In the genomic region with DNA sequence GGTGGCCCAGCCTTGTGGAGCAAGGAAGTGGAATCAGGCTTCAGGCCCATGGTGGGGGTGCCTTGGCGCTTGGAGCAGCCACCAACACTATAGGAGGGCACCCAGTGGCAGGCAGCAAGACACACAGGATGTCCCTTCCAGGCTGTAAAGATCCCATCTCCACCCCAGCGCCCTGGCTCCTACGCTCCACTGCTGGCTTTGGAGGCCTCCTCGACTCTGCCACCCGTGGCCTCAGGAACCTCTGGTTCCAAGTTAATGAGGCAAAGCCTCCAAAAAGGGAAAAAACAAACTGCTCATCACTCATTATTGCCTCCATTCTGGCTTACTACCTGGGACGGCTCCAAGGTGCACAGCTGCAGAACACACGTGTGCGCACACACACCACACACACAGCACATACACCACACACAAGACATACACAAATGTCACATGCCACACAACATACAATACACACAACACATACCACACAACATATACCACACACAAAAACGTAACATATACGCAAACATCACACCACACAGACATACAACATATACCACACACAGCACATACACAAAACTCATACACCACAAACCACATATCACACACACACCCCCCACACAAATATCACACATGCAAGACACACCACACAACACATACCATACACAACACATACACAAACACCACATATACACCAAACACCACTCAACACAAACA, we compare ENCODE assay signal across 11 cellular contexts. TPM values are rescaled to one million over a fixed set of nuclear protein-coding genes. Genes with fewer than 3 reads are reported as not detected.
"Had no signal": no experiment of that assay in that cellular context is flagged by ENCODE, and none has a peak within 500 bp of the region (broad histone marks: within the 10 kb centered on the region; RNA-seq: fewer than 3 reads in every experiment).

No MANE protein-coding gene starts in this region.

- DNase-seq: activated CD4-positive, alpha-beta T cell treated with anti-CD3 and anti-CD28 coated beads for 48 hours; activated naive CD4-positive, alpha-beta T cell; aorta; heart left ventricle; left lung; pancreas; spleen; stimulated activated CD4-positive, alpha-beta T cell treated with anti-CD3 and anti-CD28 coated beads, Interleukin-1b, Interleukin-23, amount 100 ng/mL, for 48 hours; substantia nigra had no signal

- H3K36me3 ChIP-seq: heart left ventricle, left lung, neural progenitor cell, pancreas, right atrium auricular region, spleen had no signal

- H3K9me3 ChIP-seq: heart left ventricle, left lung, pancreas, right atrium auricular region, spleen had no signal

- H3K27me3 ChIP-seq: neural progenitor cell, pancreas, right atrium auricular region had no signal

- H3K27ac ChIP-seq: left lung, neural progenitor cell, pancreas, right atrium auricular region, spleen had no signal

- H3K9ac ChIP-seq: neural progenitor cell had no signal

- H2AFZ ChIP-seq: neural progenitor cell had no signal

- H3K4me2 ChIP-seq: neural progenitor cell had no signal

- H3K4me3 ChIP-seq: left lung, neural progenitor cell, pancreas, right atrium auricular region, spleen had no signal

RNA-seq across cellular contexts. Expression of a gene that starts 45.3 kb away (rescaled TPM):
- polyA plus RNA-seq: aorta had no signal
